28 cellular contexts compared by ENCODE assay signal in genomic region chr3:171783086-171783485, GRCh38. TPM values are rescaled to one million over a fixed set of nuclear protein-coding genes. Genes with fewer than 3 reads are reported as not detected.
DNase-seq lines count a peak whose midpoint lies in the region; TF ChIP-seq lines count a peak whose summit lies in the region.
"Had no signal": no experiment of that assay in that cellular context is flagged by ENCODE, and none has a peak within 500 bp of the region (broad histone marks: within the 10 kb centered on the region; RNA-seq: fewer than 3 reads in every experiment).

No MANE protein-coding gene starts in this region.

- TF ChIP-seq CTCF in astrocyte of the cerebellum (IDR thresholded peaks at IDR 0.05; ENCODE audit: low read depth, low read length, missing control alignments), result no peak
- no peak for TF ChIP-seq CTCF in fibroblast of the aortic adventitia (IDR thresholded peaks at IDR 0.05; ENCODE audit: insufficient read depth, low read length)

- H3K4me3 ChIP-seq in astrocyte of the cerebellum (ENCODE audit: low read depth, low read length) (no peak overlapping the region), fibroblast of the aortic adventitia (ENCODE audit: low read depth, low read length) (no peak overlapping the region)
- H3K4me3 ChIP-seq: adrenal gland, cardiac muscle cell, mucosa of descending colon, transverse colon had no signal

- intact Hi-C loops in cardiac septum (cut with DNase I), result no loop called here

- peak; percentile 43 for DNase-seq in HCEC 1CT
- DNase-seq in astrocyte of the cerebellum (ENCODE audit: low read depth), result peak; percentile 31
- DNase-seq in fibroblast of the aortic adventitia (ENCODE audit: low read depth), result peak; percentile 73
- DNase-seq in substantia nigra (lab: John Stamatoyannopoulos, UW), result no peak
- DNase-seq in NCI-H187 (lab: John Stamatoyannopoulos, UW), result no peak
- no peak for DNase-seq in cardiac septum (ENCODE audit: low spot score)
- DNase-seq in SIG-M5 treated with dmso at 0.1 percent for 504 hours (lab: John Stamatoyannopoulos, UW; ENCODE audit: unreplicated experiment), result no peak
- DNase-seq: activated CD4-positive, alpha-beta T cell treated with anti-CD3 and anti-CD28 coated beads, Interleukin-2, amount 10 ng/mL, durations not matched to agents 24 days and 14 days; activated naive CD4-positive, alpha-beta T cell; activated T-cell treated with anti-CD3 and anti-CD28 coated beads, Interleukin-2, amount 50 U/mL, for 48 hours; adrenal gland; CD8-positive, alpha-beta T cell; dermis blood vessel endothelial cell; DMS53; foreskin melanocyte; GOT3; hypothalamus; Karpas-422; left ventricle myocardium superior; mucosa of descending colon; NCI-H1694 treated with DMSO at 0.1 percent for 48 hours; NCI-H526 treated with DMSO at 0.1 percent for 48 hours; nephron progenitor cell; right cardiac atrium; stimulated activated naive CD8-positive, alpha-beta T cell treated with anti-CD3 and anti-CD28 coated beads, Interleukin-15, Interleukin-2, amounts not matched to agents 100 U/mL and 50 U/mL, for 24 hours; transverse colon had no signal

- in situ Hi-C loops in astrocyte of the cerebellum (cut with HindIII; ENCODE audit: low sequenced_read_pairs), result loop anchor here (10.0 kb wide), 1 partner anchor 128 kb away; no protein-coding TSS in a partner anchor

- peak overlapping the region; percentile 70 for H3K27ac ChIP-seq in substantia nigra (ENCODE audit: low read depth, low read length, poor library complexity, severe bottlenecking)
- H3K27ac ChIP-seq: adrenal gland, cardiac muscle cell, parathyroid adenoma, transverse colon had no signal

RNA-seq across cellular contexts. Expression of gene PLD1, which starts 27.2 kb away (rescaled TPM):
- total RNA-seq in fibroblast of the aortic adventitia (ENCODE audit: low replicate concordance) (10.1 and 23.1 TPM in 2 replicates), cardiac septum (56.5 TPM)

Comparison
In these comparisons a context has a peak if more than half of its experiments do, and no peak if none do; other contexts are left out.
1. DNase-seq: peak in HCEC 1CT (single experiment), astrocyte of the cerebellum (single experiment) and fibroblast of the aortic adventitia (single experiment); none in substantia nigra (0 of 49), NCI-H187 (0 of 2), cardiac septum (single experiment) and SIG-M5 treated with dmso at 0.1 percent for 504 hours (single experiment).